In the genomic region with DNA sequence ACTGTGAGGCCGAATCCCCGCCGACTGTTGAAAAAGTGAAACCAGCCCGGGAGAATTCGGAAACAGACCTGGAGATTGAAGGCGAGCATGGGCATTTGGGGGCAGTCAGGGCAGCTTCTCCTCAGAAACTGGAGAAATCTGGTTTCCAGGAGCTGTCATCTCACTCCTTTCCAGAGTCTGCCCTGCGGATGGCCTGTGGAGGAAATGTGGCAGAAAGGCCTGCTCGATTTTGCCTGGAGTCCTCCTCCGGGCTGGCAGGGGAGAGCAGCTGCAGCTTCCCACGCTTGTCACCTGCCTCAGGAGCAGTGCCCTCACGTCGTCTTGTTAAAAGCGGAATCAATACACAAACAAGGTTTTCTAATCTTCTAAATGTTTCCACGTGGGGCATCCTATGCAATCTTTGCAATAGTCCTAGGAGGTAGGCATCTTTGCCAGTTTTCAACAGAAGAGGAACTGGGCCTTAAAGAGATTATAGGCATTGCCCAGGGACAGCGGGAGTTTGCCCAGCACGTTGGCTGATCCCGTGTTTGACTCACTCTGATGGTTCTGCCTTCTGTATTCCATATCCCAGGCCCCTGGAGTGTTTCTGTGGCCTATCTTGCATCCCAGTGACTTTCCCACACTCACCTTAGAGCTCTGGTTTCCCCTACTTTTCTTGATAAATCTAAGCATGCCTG, we compare ENCODE assay signal across 14 cellular contexts. TPM values are rescaled to one million over a fixed set of nuclear protein-coding genes. Genes with fewer than 3 reads are reported as not detected.
DNase-seq lines count a peak whose midpoint lies in the region; ATAC-seq, FAIRE-seq and TF ChIP-seq lines count a peak whose summit lies in the region.
"Had no signal": no experiment of that assay in that cellular context is flagged by ENCODE, and none has a peak within 500 bp of the region (broad histone marks: within the 10 kb centered on the region; RNA-seq: fewer than 3 reads in every experiment).

No MANE protein-coding gene starts in this region.

- TF ChIP-seq CTCF in AG04450 (IDR thresholded peaks at IDR 0.05; ENCODE audit: low read depth, low read length) (no peak), fibroblast of the aortic adventitia (IDR thresholded peaks at IDR 0.05; ENCODE audit: insufficient read depth, low read length) (no peak), pancreas (IDR thresholded peaks at IDR 0.05) (no peak)

- peak; percentile 72 to 80 (median 76) for ATAC-seq in pancreas
- ATAC-seq: natural killer cell treated with Interleukin-12 subunit alpha and Interleukin-12 subunit beta and Interleukin-15 and Interleukin-18, amount 100 ng/mL, for 72 hours had no signal

- H3K36me3 ChIP-seq in pancreas = no peaks in the 10 kb centered on the region
- H3K36me3 ChIP-seq in HAP-1 (replicated peaks) = no peaks in the 10 kb centered on the region

- H3K4me1 ChIP-seq in pancreas (peaks cover 54 to 67% (median 54%) of the 10 kb centered on the region in 3 donors), HAP-1 (no peaks in the 10 kb centered on the region)

- intact Hi-C loops in pancreas (cut with DNase I) = no loop called here

- 12 to 13% methylated on average over 17 of the region's 17 CpGs for WGBS in pancreas, 2 donors

- H3K9me3 ChIP-seq in AG04450 (ENCODE audit: control insufficient read depth, insufficient read depth, low read length) = no peaks in the 10 kb centered on the region
- no peaks in the 10 kb centered on the region for H3K9me3 ChIP-seq in pancreas
- H3K9me3 ChIP-seq in HAP-1 = no peaks in the 10 kb centered on the region; the same call in 1 of the 2 replicates

- POLR2A ChIA-PET in AG04450 (lab: Yijun Ruan, JAX) = interaction anchor here (1.1 kb wide), 1 partner anchor 141 kb away, joined by 4 read pairs; no protein-coding TSS in a partner anchor

- H3K4me3 ChIP-seq in AG04450 (ENCODE audit: low read depth, low read length) (peak overlapping the region; percentile 31), fibroblast of the aortic adventitia (ENCODE audit: low read depth, low read length) (peak overlapping the region; percentile 53), pancreas (peak overlapping the region in 3 of 4 donors; percentile 20 to 47 (median 32)), HAP-1 (no peak overlapping the region)

- CTCF ChIA-PET in AG04450 (lab: Charles Lee) = interaction anchor here (1.0 kb wide), 1 partner anchor 119 kb away, joined by 3 read pairs; no protein-coding TSS in a partner anchor

- H3K27me3 ChIP-seq in AG04450 (ENCODE audit: control insufficient read depth, insufficient read depth, low read length) (peaks cover 28% of the 10 kb centered on the region), pancreas (no peaks in the 10 kb centered on the region), HAP-1 (ENCODE audit: low read depth) (peaks cover 8% of the 10 kb centered on the region)

- in situ Hi-C loops in HAP-1 (cut with MboI; ENCODE audit: low sequenced_read_pairs) = no loop called here

- H3K27ac ChIP-seq in AG04450 (ENCODE audit: low read depth, low read length) = no peak overlapping the region
- H3K27ac ChIP-seq in pancreas = peak overlapping the region; percentile 79 to 96 (median 86)

- DNase-seq in AG04450 (ENCODE audit: low read depth, low spot score) (no peak), SHP77 treated with DMSO at 0.1 percent for 48 hours (lab: John Stamatoyannopoulos, UW) (peak; percentile 8), fibroblast of the aortic adventitia (ENCODE audit: low read depth) (no peak), pancreas (peak; percentile 85 to 94 (median 90)), T-helper 9 cell (no peak), HAP-1 (ENCODE audit: low spot score in 2 of 2) (no peak), GM19238 (ENCODE audit: insufficient read length, low spot score) (no peak), NCI-H446 (lab: John Stamatoyannopoulos, UW) (no peak)
- DNase-seq: activated CD4-positive, alpha-beta memory T cell treated with anti-CD3 and anti-CD28 coated beads, Interleukin-2, amount 10 ng/mL, durations not matched to agents 7 days and 5 days; activated naive CD4-positive, alpha-beta T cell treated with anti-CD3 and anti-CD28 coated beads for 36 hours; NCI-H1930; stimulated activated CD4-positive, alpha-beta T cell treated with anti-CD3 and anti-CD28 coated beads, Interleukin-1b, Interleukin-23, amount 100 ng/mL, for 48 hours; T-helper 1 cell had no signal

- no peak for FAIRE-seq in pancreas (lab: Jason Lieb, UNC)

RNA-seq across cellular contexts. Expression of gene LRRC74A, which starts 2.3 kb away (rescaled TPM):
- polyA plus RNA-seq in AG04450 (2011; rRNA removed) (not detected in 2 replicates), pancreas (under 1 TPM in 1 of 2 donors, not detected in 1; 0.07 TPM)
- polyA minus RNA-seq in AG04450 (2011; rRNA and poly(A)+ RNA removed) = not detected in 2 replicates
- total RNA-seq in fibroblast of the aortic adventitia (ENCODE audit: low replicate concordance) (not detected in 2 replicates), pancreas (not detected)
- total RNA-seq: activated CD4-positive, alpha-beta memory T cell treated with anti-CD3 and anti-CD28 coated beads, Interleukin-2, amount 10 ng/mL, durations not matched to agents 7 days and 5 days; activated naive CD4-positive, alpha-beta T cell treated with anti-CD3 and anti-CD28 coated beads for 36 hours; natural killer cell treated with Interleukin-12 subunit alpha and Interleukin-12 subunit beta and Interleukin-15 and Interleukin-18, amount 100 ng/mL, for 72 hours had no signal

RNA-seq across cellular contexts. Expression of gene ANGEL1, which starts 15.8 kb away (rescaled TPM):
- polyA plus RNA-seq in AG04450 (2011; rRNA removed) (12.8 and 13.1 TPM in 2 replicates), pancreas (10 to 100 TPM; 28.9 to 30.6 TPM)
- polyA minus RNA-seq in AG04450 (2011; rRNA and poly(A)+ RNA removed) = 13.4 and 14.8 TPM in 2 replicates
- total RNA-seq in fibroblast of the aortic adventitia (ENCODE audit: low replicate concordance) (5.8 and 6.7 TPM in 2 replicates), pancreas (10 to 100 TPM; 25.8 to 40.1 (median 32.4) TPM)

Comparison
In these comparisons a context has a peak if more than half of its experiments do, and no peak if none do; other contexts are left out.
1. DNase-seq: peak in SHP77 treated with DMSO at 0.1 percent for 48 hours (single experiment) and pancreas (6 of 6); none in AG04450 (single experiment), fibroblast of the aortic adventitia (single experiment), T-helper 9 cell (single experiment), HAP-1 (0 of 2), GM19238 (single experiment) and NCI-H446 (0 of 2).